ENCODE assay signal across 2 cellular contexts in the genomic region with DNA sequence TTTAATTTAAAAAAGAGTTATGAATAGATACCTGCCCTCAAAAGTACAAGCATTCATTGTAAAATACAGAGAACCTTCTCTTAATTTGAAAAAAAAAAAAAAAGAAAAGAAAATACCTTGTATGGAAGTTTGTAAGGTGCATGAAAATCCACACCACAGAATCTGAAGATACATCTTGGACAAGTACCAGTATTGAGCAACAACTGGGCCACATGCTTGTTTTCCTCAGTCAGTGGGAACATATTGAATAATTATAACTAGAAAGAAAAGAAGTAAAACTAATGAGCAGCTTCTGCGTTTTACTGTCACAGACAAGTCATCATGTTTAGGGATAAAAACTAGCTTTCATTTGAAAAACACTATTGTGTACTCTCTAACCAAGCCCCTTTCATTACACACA.
TF ChIP-seq lines count a peak whose summit lies in the region.

No MANE protein-coding gene starts in this region.

TF ChIP-seq in SK-N-SH, 30 proteins besides CTCF, POLR2A, EP300 and RAD21 (continued from another document):
- TF ChIP-seq CHD2 (IDR thresholded peaks at IDR 0.05; ENCODE audit: low read length, partially characterized antibody) (no peak), ZBTB33 (IDR thresholded peaks at IDR 0.05; ENCODE audit: borderline replicate concordance, low read depth) (no peak)
- TF ChIP-seq, protein P1, sequence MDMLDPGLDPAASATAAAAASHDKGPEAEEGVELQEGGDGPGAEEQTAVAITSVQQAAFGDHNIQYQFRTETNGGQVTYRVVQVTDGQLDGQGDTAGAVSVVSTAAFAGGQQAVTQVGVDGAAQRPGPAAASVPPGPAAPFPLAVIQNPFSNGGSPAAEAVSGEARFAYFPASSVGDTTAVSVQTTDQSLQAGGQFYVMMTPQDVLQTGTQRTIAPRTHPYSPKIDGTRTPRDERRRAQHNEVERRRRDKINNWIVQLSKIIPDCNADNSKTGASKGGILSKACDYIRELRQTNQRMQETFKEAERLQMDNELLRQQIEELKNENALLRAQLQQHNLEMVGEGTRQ (IDR thresholded peaks at IDR 0.05; ENCODE audit: borderline replicate concordance, low read depth, low read length) = no peak
TF ChIP-seq in SK-N-SH: peak in this region for 0.

TF ChIP-seq in SK-N-SH treated with all-trans-retinoic acid at 6 μM for 48 hours, 23 proteins besides CTCF, POLR2A, EP300 and RAD21 (continued from another document):
- TF ChIP-seq TSHZ2 (CRISPR knock-in tag; IDR thresholded peaks at IDR 0.05) (no peak), ZNF565 (CRISPR knock-in tag; conservative IDR thresholded peaks at IDR 0.05; ENCODE audit: low read depth) (no peak), ARNTL (CRISPR knock-in tag; IDR thresholded peaks at IDR 0.05; ENCODE audit: borderline replicate concordance, low read depth) (no peak), ZFP3 (CRISPR knock-in tag; IDR thresholded peaks at IDR 0.05) (no peak), TCF4 (CRISPR knock-in tag; IDR thresholded peaks at IDR 0.05; ENCODE audit: borderline replicate concordance) (no peak), CREB5 (CRISPR knock-in tag; IDR thresholded peaks at IDR 0.05; ENCODE audit: low read depth) (no peak), ESRRG (CRISPR knock-in tag; IDR thresholded peaks at IDR 0.05) (no peak), ZNF8 (CRISPR knock-in tag; IDR thresholded peaks at IDR 0.05) (no peak), CSDC2 (CRISPR knock-in tag; IDR thresholded peaks at IDR 0.05) (no peak), TOX (CRISPR knock-in tag; IDR thresholded peaks at IDR 0.05; ENCODE audit: borderline replicate concordance) (no peak), ISL1 (CRISPR knock-in tag; IDR thresholded peaks at IDR 0.05) (no peak), GLIS3 (CRISPR knock-in tag; IDR thresholded peaks at IDR 0.05) (no peak), BACH2 (CRISPR knock-in tag; IDR thresholded peaks at IDR 0.05; ENCODE audit: borderline replicate concordance) (no peak), ZC3H10 (CRISPR knock-in tag; IDR thresholded peaks at IDR 0.05) (no peak), ZFP30 (CRISPR knock-in tag; IDR thresholded peaks at IDR 0.05) (no peak)
- TF ChIP-seq, protein P2, sequence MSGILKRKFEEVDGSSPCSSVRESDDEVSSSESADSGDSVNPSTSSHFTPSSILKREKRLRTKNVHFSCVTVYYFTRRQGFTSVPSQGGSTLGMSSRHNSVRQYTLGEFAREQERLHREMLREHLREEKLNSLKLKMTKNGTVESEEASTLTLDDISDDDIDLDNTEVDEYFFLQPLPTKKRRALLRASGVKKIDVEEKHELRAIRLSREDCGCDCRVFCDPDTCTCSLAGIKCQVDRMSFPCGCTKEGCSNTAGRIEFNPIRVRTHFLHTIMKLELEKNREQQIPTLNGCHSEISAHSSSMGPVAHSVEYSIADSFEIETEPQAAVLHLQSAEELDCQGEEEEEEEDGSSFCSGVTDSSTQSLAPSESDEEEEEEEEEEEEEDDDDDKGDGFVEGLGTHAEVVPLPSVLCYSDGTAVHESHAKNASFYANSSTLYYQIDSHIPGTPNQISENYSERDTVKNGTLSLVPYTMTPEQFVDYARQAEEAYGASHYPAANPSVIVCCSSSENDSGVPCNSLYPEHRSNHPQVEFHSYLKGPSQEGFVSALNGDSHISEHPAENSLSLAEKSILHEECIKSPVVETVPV (CRISPR knock-in tag; IDR thresholded peaks at IDR 0.05) = no peak
TF ChIP-seq in SK-N-SH treated with all-trans-retinoic acid at 6 μM for 48 hours: peak in this region for 0.
